ENCODE assay signal across 27 cellular contexts in genomic region chr5:173563246-173563645, GRCh38.
"Had no signal": no experiment of that assay in that cellular context is flagged by ENCODE, and none has a peak within 500 bp of the region (broad histone marks: within the 10 kb centered on the region; RNA-seq: fewer than 3 reads in every experiment).

No MANE protein-coding gene starts in this region.

- H3K9me3 ChIP-seq: ovary, prostate gland, vagina had no signal

- H3K4me3 ChIP-seq: left ventricle myocardium inferior, lung, ovary, prostate gland, tibial nerve, upper lobe of left lung, vagina had no signal

- H3K27ac Mint-ChIP-seq: immature natural killer cell; memory B cell; naive B cell; natural killer cell; nephron progenitor cell; stimulated activated memory B cell treated with anti-CD40 and anti-IgM and Interleukin-4, amounts not matched to agents 10 μg/mL and 1 μg/mL and 100 μg/mL, for 72 hours; stimulated activated naive CD8-positive, alpha-beta T cell treated with anti-CD3 and anti-CD28 coated beads, Interleukin-15, amount 100 ng/mL, for 72 hours had no signal

- H3K36me3 Mint-ChIP-seq: natural killer cell had no signal

- H3K36me3 ChIP-seq: left ventricle myocardium inferior, ovary, prostate gland, tibial nerve, upper lobe of left lung, vagina had no signal

- H3K27ac ChIP-seq: left ventricle myocardium inferior, ovary, prostate gland, tibial nerve, upper lobe of left lung, vagina had no signal

- H3K4me3 Mint-ChIP-seq: immature natural killer cell; memory B cell; natural killer cell; nephron progenitor cell; stimulated activated memory B cell treated with anti-CD40 and anti-IgM and Interleukin-4, amounts not matched to agents 10 μg/mL and 1 μg/mL and 100 μg/mL, for 72 hours; stimulated activated naive CD8-positive, alpha-beta T cell treated with anti-CD3 and anti-CD28 coated beads, Interleukin-15, amount 100 ng/mL, for 72 hours had no signal

- DNase-seq: head of caudate nucleus; hypothalamus; immature natural killer cell; kidney; left ventricle myocardium inferior; naive B cell; natural killer cell; nephron progenitor cell; ovary; retina; right cardiac atrium; small intestine; stimulated activated CD4-positive, alpha-beta T cell treated with anti-CD3 and anti-CD28 coated beads, Interleukin-1b, Interleukin-23, amount 100 ng/mL, for 48 hours; stimulated activated CD4-positive, alpha-beta T cell treated with anti-CD3 and anti-CD28 coated beads, Interleukin-2, amount 100 ng/mL, for 48 hours; stimulated activated CD4-positive, alpha-beta T cell treated with anti-CD3 and anti-CD28 coated beads, Interleukin-4, amount 100 ng/mL, for 4 hours; stimulated activated CD8-positive, alpha-beta memory T cell treated with anti-CD3 and anti-CD28 coated beads, Interleukin-4, amount 100 ng/mL, for 48 hours; stimulated activated naive CD4-positive, alpha-beta T cell treated with Interleukin-2 at 50 U/mL for 16 hours; stimulated activated naive CD8-positive, alpha-beta T cell treated with anti-CD3 and anti-CD28 coated beads, Interleukin-15, amount 100 ng/mL, for 72 hours; substantia nigra; upper lobe of left lung had no signal

- H3K27me3 ChIP-seq: ovary, tibial nerve, upper lobe of left lung, vagina had no signal

- ATAC-seq: natural killer cell; right cardiac atrium; sciatic nerve; stimulated activated memory B cell treated with anti-CD40 and anti-IgM and Interleukin-4, amounts not matched to agents 10 μg/mL and 1 μg/mL and 100 μg/mL, for 72 hours; stimulated activated naive CD8-positive, alpha-beta T cell treated with anti-CD3 and anti-CD28 coated beads, Interleukin-15, amount 100 ng/mL, for 72 hours had no signal

- H3K4me1 ChIP-seq: left ventricle myocardium inferior, prostate gland, tibial nerve, upper lobe of left lung, vagina had no signal

- H3K4me1 Mint-ChIP-seq: immature natural killer cell; memory B cell; naive B cell; natural killer cell; stimulated activated memory B cell treated with anti-CD40 and anti-IgM and Interleukin-4, amounts not matched to agents 10 μg/mL and 1 μg/mL and 100 μg/mL, for 72 hours; stimulated activated naive CD8-positive, alpha-beta T cell treated with anti-CD3 and anti-CD28 coated beads, Interleukin-15, amount 100 ng/mL, for 72 hours had no signal
